Comparison of ENCODE assay signal across 39 cellular contexts in genomic region chr19:27876489-27876888, GRCh38.
"Had no signal": no experiment of that assay in that cellular context is flagged by ENCODE, and none has a peak within 500 bp of the region (broad histone marks: within the 10 kb centered on the region; RNA-seq: fewer than 3 reads in every experiment).

No MANE protein-coding gene starts in this region.

- H3K27me3 Mint-ChIP-seq: activated naive CD4-positive, alpha-beta T cell treated with anti-CD3 and anti-CD28 coated beads, Interleukin-2, amount 10 ng/mL, durations not matched to agents 7 days and 5 days; activated naive CD4-positive, alpha-beta T cell treated with anti-CD3 and anti-CD28 coated beads, Interleukin-2, amount 50 U/mL, for 24 hours; activated naive CD8-positive, alpha-beta T cell; activated naive CD8-positive, alpha-beta T cell treated with anti-CD3 and anti-CD28 coated beads for 36 hours; activated naive CD8-positive, alpha-beta T cell treated with anti-CD3 and anti-CD28 coated beads, Interleukin-2, amount 10 ng/mL, durations not matched to agents 7 days and 5 days; activated naive CD8-positive, alpha-beta T cell treated with anti-CD3 and anti-CD28 coated beads, Interleukin-2, amount 50 U/mL, for 24 hours; activated T-cell treated with anti-CD3 and anti-CD28 coated beads, Interleukin-2, amount 50 U/mL, for 24 hours; activated T-helper 17 cell treated with anti-CD3 and anti-CD28 coated beads, Interleukin-2, amount 50 U/mL, for 72 hours; brain; central memory CD8-positive, alpha-beta T cell had no signal

- H3K27me3 ChIP-seq: adrenal gland, ascending aorta, body of pancreas, brain microvascular endothelial cell, breast epithelium, cardiac muscle cell had no signal

- H3K4me1 Mint-ChIP-seq: activated naive CD4-positive, alpha-beta T cell treated with anti-CD3 and anti-CD28 coated beads, Interleukin-2, amount 10 ng/mL, durations not matched to agents 7 days and 5 days; activated naive CD4-positive, alpha-beta T cell treated with anti-CD3 and anti-CD28 coated beads, Interleukin-2, amount 50 U/mL, for 24 hours; activated naive CD8-positive, alpha-beta T cell treated with anti-CD3 and anti-CD28 coated beads for 36 hours; activated naive CD8-positive, alpha-beta T cell treated with anti-CD3 and anti-CD28 coated beads, Interleukin-2, amount 10 ng/mL, durations not matched to agents 7 days and 5 days; activated naive CD8-positive, alpha-beta T cell treated with anti-CD3 and anti-CD28 coated beads, Interleukin-2, amount 50 U/mL, for 24 hours; activated T-helper 17 cell treated with anti-CD3 and anti-CD28 coated beads, Interleukin-2, amount 50 U/mL, for 72 hours; brain; central memory CD8-positive, alpha-beta T cell had no signal

- H3K9me3 ChIP-seq: adrenal gland, ascending aorta, breast epithelium had no signal

- DNase-seq: activated effector memory CD4-positive, alpha-beta T cell treated with anti-CD3 and anti-CD28 coated beads, Interleukin-2, amount 50 U/mL, for 16 hours; activated effector memory CD4-positive, alpha-beta T cell treated with Interleukin-2 at 50 U/mL for 16 hours; activated gamma-delta T cell; activated gamma-delta T cell treated with Interleukin-2 at 50 U/mL for 16 hours; activated naive CD4-positive, alpha-beta T cell; activated naive CD4-positive, alpha-beta T cell treated with anti-CD3 and anti-CD28 coated beads for 36 hours; activated naive CD4-positive, alpha-beta T cell treated with anti-CD3 and anti-CD28 coated beads, Interleukin-2, amount 10 ng/mL, durations not matched to agents 7 days and 5 days; activated naive CD4-positive, alpha-beta T cell treated with anti-CD3 and anti-CD28 coated beads, Interleukin-2, amount 50 U/mL, for 16 hours; activated naive CD4-positive, alpha-beta T cell treated with Interleukin-2 at 50 U/mL for 16 hours; activated naive CD8-positive, alpha-beta T cell treated with anti-CD3 and anti-CD28 coated beads for 36 hours; activated naive CD8-positive, alpha-beta T cell treated with anti-CD3 and anti-CD28 coated beads, Interleukin-2, amount 10 ng/mL, durations not matched to agents 7 days and 5 days; activated naive CD8-positive, alpha-beta T cell treated with anti-CD3 and anti-CD28 coated beads, Interleukin-2, amount 50 U/mL, for 24 hours; activated T-cell treated with anti-CD3 and anti-CD28 coated beads for 4 hours; activated T-cell treated with anti-CD3 and anti-CD28 coated beads, Interleukin-2, amount 50 U/mL, for 1 hour; activated T-cell treated with anti-CD3 and anti-CD28 coated beads, Interleukin-2, amount 50 U/mL, for 24 hours; activated T-cell treated with anti-CD3 and anti-CD28 coated beads, Interleukin-2, amount 50 U/mL, for 4 hours; activated T-cell treated with anti-CD3 and anti-CD28 coated beads, Interleukin-2, amount 50 U/mL, for 48 hours; activated T-cell treated with anti-CD3 and anti-CD28 coated beads, Interleukin-2, amount 50 U/mL, for 72 hours; adrenal gland; amniotic stem cell; amygdala; anterior cingulate cortex; aorta; body of pancreas; brain microvascular endothelial cell; caudate nucleus; central memory CD4-positive, alpha-beta T cell; cerebellar nuclear complex had no signal

- H3K27ac ChIP-seq: adrenal gland, ascending aorta, body of pancreas, brain microvascular endothelial cell, breast epithelium, cardiac muscle cell had no signal

- H3K36me3 Mint-ChIP-seq: activated naive CD4-positive, alpha-beta T cell treated with anti-CD3 and anti-CD28 coated beads, Interleukin-2, amount 10 ng/mL, durations not matched to agents 7 days and 5 days; activated naive CD4-positive, alpha-beta T cell treated with anti-CD3 and anti-CD28 coated beads, Interleukin-2, amount 50 U/mL, for 24 hours; activated naive CD8-positive, alpha-beta T cell treated with anti-CD3 and anti-CD28 coated beads, Interleukin-2, amount 10 ng/mL, durations not matched to agents 7 days and 5 days; brain had no signal

- H3K4me3 Mint-ChIP-seq: activated naive CD4-positive, alpha-beta T cell treated with anti-CD3 and anti-CD28 coated beads for 36 hours; activated naive CD4-positive, alpha-beta T cell treated with anti-CD3 and anti-CD28 coated beads, Interleukin-2, amount 10 ng/mL, durations not matched to agents 7 days and 5 days; activated naive CD4-positive, alpha-beta T cell treated with anti-CD3 and anti-CD28 coated beads, Interleukin-2, amount 50 U/mL, for 24 hours; activated naive CD8-positive, alpha-beta T cell; activated naive CD8-positive, alpha-beta T cell treated with anti-CD3 and anti-CD28 coated beads for 36 hours; activated naive CD8-positive, alpha-beta T cell treated with anti-CD3 and anti-CD28 coated beads, Interleukin-2, amount 10 ng/mL, durations not matched to agents 7 days and 5 days; activated naive CD8-positive, alpha-beta T cell treated with anti-CD3 and anti-CD28 coated beads, Interleukin-2, amount 50 U/mL, for 24 hours; activated T-cell treated with anti-CD3 and anti-CD28 coated beads, Interleukin-2, amount 50 U/mL, for 24 hours; activated T-cell treated with anti-CD3 and anti-CD28 coated beads, Interleukin-2, amount 50 U/mL, for 4 hours; activated T-cell treated with anti-CD3 and anti-CD28 coated beads, Interleukin-2, amount 50 U/mL, for 72 hours; activated T-helper 1 cell treated with anti-CD3 and anti-CD28 coated beads, Interleukin-12 subunit alpha, Interleukin-12 subunit beta, Interleukin-2, Interleukin-4 antibody, amounts not matched to agents 30 ng/mL and 10 ng/mL and 1 ng/mL, durations not matched to agents 14 hours and 24 hours and 36 hours; activated T-helper 17 cell treated with anti-CD3 and anti-CD28 coated beads, Interleukin-2, amount 50 U/mL, for 72 hours; brain; central memory CD8-positive, alpha-beta T cell had no signal

- H3K4me1 ChIP-seq: adrenal gland, ascending aorta, body of pancreas, breast epithelium had no signal

- H3K27ac Mint-ChIP-seq: activated naive CD4-positive, alpha-beta T cell treated with anti-CD3 and anti-CD28 coated beads for 36 hours; activated naive CD4-positive, alpha-beta T cell treated with anti-CD3 and anti-CD28 coated beads, Interleukin-2, amount 10 ng/mL, durations not matched to agents 7 days and 5 days; activated naive CD4-positive, alpha-beta T cell treated with anti-CD3 and anti-CD28 coated beads, Interleukin-2, amount 50 U/mL, for 24 hours; activated naive CD4-positive, alpha-beta T cell treated with anti-CD3 and anti-CD28 coated beads, Interleukin-2, amount 50 U/mL, for 72 hours; activated naive CD8-positive, alpha-beta T cell; activated naive CD8-positive, alpha-beta T cell treated with anti-CD3 and anti-CD28 coated beads for 36 hours; activated naive CD8-positive, alpha-beta T cell treated with anti-CD3 and anti-CD28 coated beads, Interleukin-2, amount 10 ng/mL, durations not matched to agents 7 days and 5 days; activated naive CD8-positive, alpha-beta T cell treated with anti-CD3 and anti-CD28 coated beads, Interleukin-2, amount 50 U/mL, for 24 hours; activated T-cell treated with anti-CD3 and anti-CD28 coated beads, Interleukin-2, amount 50 U/mL, for 24 hours; activated T-cell treated with anti-CD3 and anti-CD28 coated beads, Interleukin-2, amount 50 U/mL, for 72 hours; activated T-helper 1 cell treated with anti-CD3 and anti-CD28 coated beads, Interleukin-12 subunit alpha, Interleukin-12 subunit beta, Interleukin-2, Interleukin-4 antibody, amounts not matched to agents 30 ng/mL and 10 ng/mL and 1 ng/mL, durations not matched to agents 14 hours and 24 hours and 36 hours; activated T-helper 17 cell treated with anti-CD3 and anti-CD28 coated beads, Interleukin-2, amount 50 U/mL, for 72 hours; activated T-helper 2 cell treated with anti-CD3 and anti-CD28 coated beads, Interferon-gamma antibody, Interleukin-2, Interleukin-4, amounts not matched to agents 10 μg/mL and 5 μg/mL and 100 μg/mL, durations not matched to agents 14 hours and 24 hours and 36 hours; brain had no signal

- ATAC-seq: activated naive CD4-positive, alpha-beta T cell treated with anti-CD3 and anti-CD28 coated beads, Interleukin-2, amount 50 U/mL, for 72 hours; activated naive CD8-positive, alpha-beta T cell treated with anti-CD3 and anti-CD28 coated beads, Interleukin-2, amount 50 U/mL, for 24 hours; activated T-cell treated with anti-CD3 and anti-CD28 coated beads, Interleukin-2, amount 50 U/mL, for 4 hours; activated T-cell treated with anti-CD3 and anti-CD28 coated beads, Interleukin-2, amount 50 U/mL, for 72 hours; activated T-helper 17 cell treated with anti-CD3 and anti-CD28 coated beads, Interleukin-2, amount 50 U/mL, for 72 hours; body of pancreas had no signal

- H3K36me3 ChIP-seq: adrenal gland, ascending aorta, brain microvascular endothelial cell, breast epithelium, cardiac muscle cell had no signal

- H3K4me3 ChIP-seq: adrenal gland, ascending aorta, body of pancreas, breast epithelium, cardiac muscle cell had no signal
